In the genomic region with DNA sequence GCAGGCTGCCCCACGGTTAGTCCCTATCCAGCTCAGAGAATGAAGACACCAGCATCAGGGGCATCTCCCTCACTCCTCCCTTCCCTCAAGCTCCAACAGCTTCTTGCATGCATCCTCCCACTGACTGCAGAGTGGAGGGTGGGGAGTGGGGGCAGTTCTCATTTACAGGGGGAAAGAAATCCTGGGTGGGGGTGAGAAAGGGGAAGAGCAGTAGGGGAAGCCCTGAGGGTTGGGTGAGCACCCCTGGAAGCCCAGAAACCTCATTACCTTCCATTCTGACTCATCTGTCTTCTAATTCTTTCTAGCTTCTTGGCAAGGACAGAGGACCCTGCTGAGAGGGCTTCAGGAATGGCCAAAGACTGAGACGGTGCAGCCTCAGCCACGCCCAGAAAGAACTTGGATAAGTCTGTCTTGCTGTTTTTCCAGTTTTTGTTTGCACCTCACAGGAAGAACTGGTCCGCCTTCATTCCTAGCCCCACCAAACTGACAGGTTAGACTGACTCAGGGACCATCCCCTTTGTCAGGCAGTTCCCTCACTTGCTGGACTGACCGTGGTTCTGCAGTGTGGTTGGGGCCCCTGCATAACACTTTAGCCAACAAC, we compare ENCODE assay signal across 9 cellular contexts. TPM values are rescaled to one million over a fixed set of nuclear protein-coding genes. Genes with fewer than 3 reads are reported as not detected.
DNase-seq lines count a peak whose midpoint lies in the region; ATAC-seq, FAIRE-seq and TF ChIP-seq lines count a peak whose summit lies in the region.
"Had no signal": no experiment of that assay in that cellular context is flagged by ENCODE, and none has a peak within 500 bp of the region (broad histone marks: within the 10 kb centered on the region; RNA-seq: fewer than 3 reads in every experiment).

No MANE protein-coding gene starts in this region.

- H3K27ac ChIP-seq in SK-N-MC (0 out of 2 replicates have a peak overlapping the region, but pooled peaks have one; percentile 19), neutrophil (peak overlapping the region; percentile 20), sigmoid colon (no peak overlapping the region)

- DNase-seq in GM18507 (ENCODE audit: extremely low spot score, insufficient read length, low read depth) (no peak), SK-N-MC (ENCODE audit: low read depth, low spot score) (no peak), NCI-H69 (lab: John Stamatoyannopoulos, UW) (no peak), sigmoid colon (no peak)
- DNase-seq: naive B cell had no signal

- intact Hi-C loops in sigmoid colon (cut with DNase I): no loop called here

- ATAC-seq in HG02571 (IDR thresholded peaks at IDR 0.05; ENCODE audit: unreplicated experiment) (peak; percentile 49), HG03354 (IDR thresholded peaks at IDR 0.05; ENCODE audit: poor library complexity, severe bottlenecking, unreplicated experiment) (no peak), HG03521 (IDR thresholded peaks at IDR 0.05; ENCODE audit: unreplicated experiment) (no peak)

- H3K9ac ChIP-seq in SK-N-MC (ENCODE audit: insufficient read length): no peak overlapping the region

- TF ChIP-seq EP300 in sigmoid colon (IDR thresholded peaks at IDR 0.05): no peak

- H3K36me3 ChIP-seq in SK-N-MC (ENCODE audit: insufficient read depth, low read length) (no peaks in the 10 kb centered on the region), neutrophil (no peaks in the 10 kb centered on the region), sigmoid colon (no peaks in the 10 kb centered on the region)

- 26 to 54% methylated on average over 5 of the region's 5 CpGs for WGBS in sigmoid colon, 2 donors

- no peak for TF ChIP-seq POLR2A in sigmoid colon (IDR thresholded peaks at IDR 0.05)

- H3K27me3 ChIP-seq in neutrophil: no peaks in the 10 kb centered on the region
- no peaks in the 10 kb centered on the region for H3K27me3 ChIP-seq in sigmoid colon

- H3K4me1 ChIP-seq in neutrophil (ENCODE audit: control insufficient read depth in 1 of 2, insufficient read depth in 1 of 2, low read depth in 1 of 2, low read length in 1 of 2) (peaks cover 65 to 70% of the 10 kb centered on the region in 2 experiments), sigmoid colon (peaks cover 0 to 34% (median 30%) of the 10 kb centered on the region in 4 donors)

- peak; percentile 78 for FAIRE-seq in GM18507 (lab: Jason Lieb, UNC)

- TF ChIP-seq CTCF in neutrophil (IDR thresholded peaks at IDR 0.05) (no peak), sigmoid colon (IDR thresholded peaks at IDR 0.05) (no peak)

- H3K4me3 ChIP-seq in SK-N-MC (no peak overlapping the region), neutrophil (ENCODE audit: low read depth in 1 of 2, low read length in 1 of 2) (no peak overlapping the region), sigmoid colon (no peak overlapping the region)

- H3K9me3 ChIP-seq in SK-N-MC (ENCODE audit: low read depth, low read length) (no peaks in the 10 kb centered on the region), neutrophil (no peaks in the 10 kb centered on the region), sigmoid colon (no peaks in the 10 kb centered on the region)

RNA-seq across cellular contexts. Expression of gene WSB1, which starts 52.5 kb away (rescaled TPM):
- 100 to 1,000 TPM; 111 to 240 (median 188) TPM for total RNA-seq in sigmoid colon
- 10 to 100 TPM; 23.4 to 65.2 (median 26.4) TPM for polyA plus RNA-seq in sigmoid colon

Comparison
In these comparisons a context has a peak if more than half of its experiments do, and no peak if none do; other contexts are left out.
1. H3K27ac ChIP-seq: peak in SK-N-MC (single experiment) and neutrophil (single experiment); none in sigmoid colon (0 of 4).